ENCODE assay signal across 15 cellular contexts in the genomic region with DNA sequence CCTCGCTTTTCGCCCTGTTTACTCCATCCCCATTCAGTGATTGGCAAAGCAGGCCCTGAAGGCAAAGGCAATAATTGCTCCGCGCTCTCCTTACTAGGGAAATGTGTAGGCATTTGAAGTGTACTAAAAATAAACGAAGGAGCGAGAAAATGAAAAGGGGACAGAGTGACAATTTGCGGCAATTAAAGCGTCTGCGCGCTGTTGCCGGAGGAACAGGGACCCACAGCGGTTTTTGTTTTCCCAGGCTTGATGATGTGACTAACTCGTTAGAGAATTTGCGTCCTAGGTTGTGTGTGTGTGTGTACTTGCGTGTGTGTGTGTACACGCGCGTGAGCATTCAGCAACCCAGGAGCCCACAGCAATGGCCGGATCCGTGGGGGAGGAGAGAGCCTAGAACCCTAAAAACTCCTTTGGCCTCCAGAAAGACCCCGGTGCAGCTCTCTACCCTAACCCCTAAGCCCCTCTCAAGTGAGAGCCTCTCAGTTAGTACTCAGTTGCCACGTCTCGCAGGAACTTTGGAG. TPM values are rescaled to one million over a fixed set of nuclear protein-coding genes. Genes with fewer than 3 reads are reported as not detected.
DNase-seq lines count a peak whose midpoint lies in the region; ATAC-seq and TF ChIP-seq lines count a peak whose summit lies in the region.
"Had no signal": no experiment of that assay in that cellular context is flagged by ENCODE, and none has a peak within 500 bp of the region (broad histone marks: within the 10 kb centered on the region; RNA-seq: fewer than 3 reads in every experiment).

No MANE protein-coding gene starts in this region.

- H2AK5ac ChIP-seq in trophoblast cell (ENCODE audit: low read length), result no peak overlapping the region

- no peak overlapping the region for H2BK5ac ChIP-seq in trophoblast cell (ENCODE audit: low read depth, low read length, poor library complexity)

- H4K12ac ChIP-seq in trophoblast cell (ENCODE audit: low read depth, low read length), result no peak overlapping the region

- H3K9ac ChIP-seq in trophoblast cell (ENCODE audit: low read length), result no peak overlapping the region

- H3K79me2 ChIP-seq in trophoblast cell (ENCODE audit: control insufficient read depth, insufficient read depth, low read length, poor library complexity), result no peaks in the 10 kb centered on the region

- peak overlapping the region; percentile 31 for H3K4me2 ChIP-seq in trophoblast cell (ENCODE audit: low read length)
- H3K4me2 ChIP-seq: A549 had no signal

- TF ChIP-seq CTCF in esophagus muscularis mucosa (IDR thresholded peaks at IDR 0.05), result no peak

- no peak overlapping the region for H4K91ac ChIP-seq in trophoblast cell (ENCODE audit: low read depth, low read length)

- H3K27me3 ChIP-seq in H7 (ENCODE audit: control insufficient read depth, insufficient read depth, low read length) (peaks cover 99% of the 10 kb centered on the region), esophagus muscularis mucosa (peaks cover 4 to 100% (median 83%) of the 10 kb centered on the region in 4 donors), trophoblast cell (ENCODE audit: insufficient read depth, low read length) (peaks cover 38% of the 10 kb centered on the region)

- H3K27ac ChIP-seq in esophagus muscularis mucosa (replicated peaks in 1 of 4) (no peak overlapping the region), trophoblast cell (ENCODE audit: low read depth, low read length) (no peak overlapping the region)
- H3K27ac ChIP-seq: A549 had no signal

- TF ChIP-seq POLR2A in esophagus muscularis mucosa (IDR thresholded peaks at IDR 0.05; ENCODE audit: low read depth), result no peak

- H3K4ac ChIP-seq in trophoblast cell (ENCODE audit: low read depth, low read length), result no peak overlapping the region

- H3K4me3 ChIP-seq in H7 (ENCODE audit: insufficient read depth, low read depth, low read length) (no peak overlapping the region), esophagus muscularis mucosa (no peak overlapping the region), trophoblast cell (ENCODE audit: low read depth, low read length) (no peak overlapping the region)
- H3K4me3 ChIP-seq: A549 had no signal

- H2AFZ ChIP-seq in trophoblast cell (ENCODE audit: insufficient read depth, low read length, poor library complexity), result no peak overlapping the region

- H3K14ac ChIP-seq in trophoblast cell (ENCODE audit: low read length), result no peak overlapping the region

- H3K36me3 ChIP-seq in H7 (replicated peaks; ENCODE audit: control insufficient read depth, insufficient read depth, low read length) (no peaks in the 10 kb centered on the region), esophagus muscularis mucosa (no peaks in the 10 kb centered on the region), trophoblast cell (ENCODE audit: control insufficient read depth in 1 of 2, insufficient read depth in 2 of 2, low read length in 2 of 2) (no peaks in the 10 kb centered on the region)

- H2BK12ac ChIP-seq in trophoblast cell (ENCODE audit: low read length), result no peak overlapping the region

- TF ChIP-seq EP300 in esophagus muscularis mucosa (IDR thresholded peaks at IDR 0.05), result no peak

- no peak overlapping the region for H4K8ac ChIP-seq in trophoblast cell (ENCODE audit: low read depth, low read length)

- H3K79me1 ChIP-seq in trophoblast cell (ENCODE audit: low read length), result peaks cover 3% of the 10 kb centered on the region

- no peak overlapping the region for H3K18ac ChIP-seq in trophoblast cell (ENCODE audit: low read length)

- 13% methylated on average over 22 of the region's 23 CpGs for WGBS in esophagus muscularis mucosa
- no CpG with 5 or more reads among the region's 23 CpGs for WGBS in trophoblast cell (ENCODE audit: extremely low coverage, insufficient coverage, insufficient read length)

- H2BK120ac ChIP-seq in trophoblast cell (ENCODE audit: insufficient read depth, low read length, poor library complexity), result no peak overlapping the region

- H3K23ac ChIP-seq in trophoblast cell (ENCODE audit: low read length), result no peak overlapping the region

- H3K9me3 ChIP-seq in esophagus muscularis mucosa (no peaks in the 10 kb centered on the region), trophoblast cell (ENCODE audit: insufficient read depth, low read depth, low read length) (peaks cover 6% of the 10 kb centered on the region)
- H3K9me3 ChIP-seq: A549 had no signal

- peak; percentile 5 for DNase-seq in AG08396 (ENCODE audit: low spot score)
- DNase-seq in H7, result peak; percentile 27
- peak; percentile 55 for DNase-seq in esophagus muscularis mucosa (ENCODE audit: extremely low spot score)
- DNase-seq in trophoblast cell, result peak in 1 of 2 donors; percentile 49
- DNase-seq in NCI-H2196 (lab: John Stamatoyannopoulos, UW; ENCODE audit: unreplicated experiment), result no peak
- no peak for DNase-seq in HCEC 1CT
- DNase-seq: COR-L47, DMS153, EL, NCI-H1694 had no signal

- H3K4me1 ChIP-seq in esophagus muscularis mucosa (peaks cover 0 to 31% (median 13%) of the 10 kb centered on the region in 4 donors), trophoblast cell (ENCODE audit: control insufficient read depth in 1 of 2, insufficient read depth in 2 of 2, low read length in 2 of 2) (peaks cover 6 to 24% of the 10 kb centered on the region in 2 experiments)
- H3K4me1 ChIP-seq: A549 had no signal

- intact Hi-C loops in esophagus muscularis mucosa (cut with DNase I), result no loop called here

- no peak for ATAC-seq in HG03460 (IDR thresholded peaks at IDR 0.05; ENCODE audit: unreplicated experiment)
- ATAC-seq: A549, HCT116 had no signal

RNA-seq across cellular contexts. Expression of a gene that starts 7.8 kb away (rescaled TPM):
- total RNA-seq in H7 (2014; rRNA removed; shearing (Covaris generic)), result not detected in 2 replicates
- total RNA-seq in esophagus muscularis mucosa, result not detected
- 8.0 and 8.6 TPM in 2 replicates for polyA plus RNA-seq in trophoblast cell (2013)
- polyA plus RNA-seq: A549, CD14-positive monocyte had no signal

RNA-seq across cellular contexts. Expression of a gene that starts 27.1 kb away (rescaled TPM):
- total RNA-seq in H7 (2014; rRNA removed; shearing (Covaris generic)), result not detected in 2 replicates
- total RNA-seq in esophagus muscularis mucosa, result under 1 TPM in 2 of 4 donors, not detected in 2; 0.17 to 0.26 TPM
- 71.1 and 72.5 TPM in 2 replicates for polyA plus RNA-seq in trophoblast cell (2013)
- total RNA-seq: NCI-H460 had no signal
- polyA plus RNA-seq: A549, CD14-positive monocyte had no signal

Comparison
In these comparisons a context has a peak if more than half of its experiments do, and no peak if none do; other contexts are left out.
1. DNase-seq: peak in AG08396 (single experiment), H7 (single experiment) and esophagus muscularis mucosa (single experiment); none in NCI-H2196 (single experiment) and HCEC 1CT (single experiment).